Comparison of ENCODE assay signal across 14 cellular contexts in genomic region chr7:10121641-10122040, GRCh38.
A peak's percentile ranks its signal among the peaks of the same experiment; 100 is the strongest.
DNase-seq lines count a peak whose midpoint lies in the region; ATAC-seq and TF ChIP-seq lines count a peak whose summit lies in the region.
"Had no signal": no experiment of that assay in that cellular context is flagged by ENCODE, and none has a peak within 500 bp of the region (broad histone marks: within the 10 kb centered on the region; RNA-seq: fewer than 3 reads in every experiment).

No MANE protein-coding gene starts in this region.

- H3K36me3 ChIP-seq in NT2/D1 (ENCODE audit: insufficient read depth, insufficient read length, low read length) (no peaks in the 10 kb centered on the region), left ventricle myocardium inferior (no peaks in the 10 kb centered on the region)
- H3K36me3 ChIP-seq: ascending aorta, suprapubic skin had no signal

- DNase-seq in NCI-H146 (lab: John Stamatoyannopoulos, UW) (peak; percentile 87), NT2/D1 (ENCODE audit: low read depth, low spot score) (peak; percentile 20), left ventricle myocardium inferior (no peak), sciatic nerve (ENCODE audit: low spot score) (no peak), mucosa of gallbladder (ENCODE audit: low spot score) (no peak), cerebellum (ENCODE audit: low spot score) (no peak)
- DNase-seq: activated CD4-positive, alpha-beta T cell treated with anti-CD3 and anti-CD28 coated beads, Interleukin-2, amount 10 ng/mL, durations not matched to agents 7 days and 5 days; GDM1 had no signal

- H3K27ac ChIP-seq in left ventricle myocardium inferior (replicated peaks) = peak overlapping the region; percentile 56
- H3K27ac ChIP-seq: ascending aorta, suprapubic skin had no signal

- H3K27me3 ChIP-seq in NT2/D1 (ENCODE audit: insufficient read depth, insufficient read length) (no peaks in the 10 kb centered on the region), left ventricle myocardium inferior (ENCODE audit: low read depth) (no peaks in the 10 kb centered on the region)
- H3K27me3 ChIP-seq: ascending aorta, suprapubic skin had no signal

- no peak overlapping the region for H3K4me3 ChIP-seq in NT2/D1 (ENCODE audit: insufficient read length, low read depth)
- H3K4me3 ChIP-seq in left ventricle myocardium inferior = no peak overlapping the region
- H3K4me3 ChIP-seq: ascending aorta, suprapubic skin had no signal

- peak; percentile 71 for ATAC-seq in sciatic nerve
- ATAC-seq in HG03571 (IDR thresholded peaks at IDR 0.05; ENCODE audit: unreplicated experiment) = no peak
- ATAC-seq: activated T-helper 17 cell treated with anti-CD3 and anti-CD28 coated beads, Interleukin-2, amount 50 U/mL, for 72 hours; HCT116; natural killer cell treated with Interleukin-12 subunit alpha and Interleukin-12 subunit beta and Interleukin-15 and Interleukin-18, amount 100 ng/mL, for 72 hours had no signal

- intact Hi-C loops in left ventricle myocardium inferior (cut with micrococcal nuclease) (no loop called here), sciatic nerve (cut with DNase I) (no loop called here)

- H3K9me3 ChIP-seq in NT2/D1 (ENCODE audit: insufficient read depth, low read length) (no peaks in the 10 kb centered on the region), left ventricle myocardium inferior (replicated peaks) (no peaks in the 10 kb centered on the region)
- H3K9me3 ChIP-seq: ascending aorta, suprapubic skin had no signal

- no peak for TF ChIP-seq CTCF in left ventricle myocardium inferior (IDR thresholded peaks at IDR 0.05; ENCODE audit: borderline replicate concordance)

- H3K9ac ChIP-seq in NT2/D1 (ENCODE audit: insufficient read length, low read depth) = no peak overlapping the region

- H3K4me1 ChIP-seq in NT2/D1 (ENCODE audit: insufficient read depth, insufficient read length) (no peaks in the 10 kb centered on the region), left ventricle myocardium inferior (peaks cover 25% of the 10 kb centered on the region)
- H3K4me1 ChIP-seq: ascending aorta, suprapubic skin had no signal

Comparison
In these comparisons a context has a peak if more than half of its experiments do, and no peak if none do; other contexts are left out.
1. DNase-seq: peak in NCI-H146 (single experiment) and NT2/D1 (single experiment); none in left ventricle myocardium inferior (single experiment), sciatic nerve (single experiment), mucosa of gallbladder (single experiment) and cerebellum (single experiment).